1 cellular context compared by ENCODE assay signal in the genomic region with DNA sequence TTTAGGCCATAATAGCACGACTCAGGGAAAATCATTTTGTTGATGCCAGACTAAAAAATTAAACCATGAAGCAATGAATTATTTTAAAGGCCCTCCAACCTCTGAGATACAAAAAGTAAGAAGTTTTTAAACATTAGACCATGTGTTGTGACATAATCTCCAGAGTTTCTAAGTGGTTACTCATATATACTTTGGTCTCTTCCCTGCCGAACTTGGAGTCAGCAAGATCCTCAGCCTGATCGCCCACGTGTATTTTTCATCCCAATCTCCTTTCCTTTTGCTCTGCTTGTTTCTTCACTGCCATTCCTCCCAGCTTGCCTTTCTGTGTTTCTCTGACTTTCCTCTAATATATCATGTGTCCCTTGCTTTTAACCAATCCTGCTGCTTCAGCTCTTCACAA.
TF ChIP-seq lines count a peak whose summit lies in the region.

No MANE protein-coding gene starts in this region.

TF ChIP-seq in K562, 482 proteins besides CTCF, POLR2A, EP300 and RAD21:
- TF ChIP-seq, protein P1, sequence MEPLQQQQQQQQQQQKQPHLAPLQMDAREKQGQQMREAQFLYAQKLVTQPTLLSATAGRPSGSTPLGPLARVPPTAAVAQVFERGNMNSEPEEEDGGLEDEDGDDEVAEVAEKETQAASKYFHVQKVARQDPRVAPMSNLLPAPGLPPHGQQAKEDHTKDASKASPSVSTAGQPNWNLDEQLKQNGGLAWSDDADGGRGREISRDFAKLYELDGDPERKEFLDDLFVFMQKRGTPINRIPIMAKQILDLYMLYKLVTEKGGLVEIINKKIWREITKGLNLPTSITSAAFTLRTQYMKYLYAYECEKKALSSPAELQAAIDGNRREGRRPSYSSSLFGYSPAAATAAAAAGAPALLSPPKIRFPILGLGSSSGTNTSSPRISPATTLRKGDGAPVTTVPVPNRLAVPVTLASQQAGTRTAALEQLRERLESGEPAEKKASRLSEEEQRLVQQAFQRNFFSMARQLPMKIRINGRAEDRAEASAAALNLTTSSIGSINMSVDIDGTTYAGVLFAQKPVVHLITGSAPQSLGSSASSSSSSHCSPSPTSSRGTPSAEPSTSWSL (CRISPR knock-in tag; IDR thresholded peaks at IDR 0.05; ENCODE audit: borderline replicate concordance): no peak
- TF ChIP-seq ZFX (CRISPR knock-in tag; IDR thresholded peaks at IDR 0.05): 0 out of 2 replicates have a peak, but pooled peaks have one; percentile 18
- no peak for TF ChIP-seq FOXJ3 (CRISPR knock-in tag; IDR thresholded peaks at IDR 0.05)
